In genomic region chr10:77518258-77518909, GRCh38 we compare ENCODE assay signal across 15 cellular contexts.
DNase-seq lines count a peak whose midpoint lies in the region; ATAC-seq and TF ChIP-seq lines count a peak whose summit lies in the region.
"Had no signal": no experiment of that assay in that cellular context is flagged by ENCODE, and none has a peak within 500 bp of the region (broad histone marks: within the 10 kb centered on the region; RNA-seq: fewer than 3 reads in every experiment).

No MANE protein-coding gene starts in this region.

- CTCF ChIA-PET in PC-3 (lab: Charles Lee): no interaction called here

- no peaks in the 10 kb centered on the region for H3K9me2 ChIP-seq in PC-3 (replicated peaks; ENCODE audit: low read length)

- H3F3A ChIP-seq in PC-3 (ENCODE audit: low read length, unreplicated experiment): peaks cover 19% of the 10 kb centered on the region

- peak overlapping the region; percentile 4; the same call in 1 of the 2 replicates for H3K4me2 ChIP-seq in PC-3 (ENCODE audit: low read length)
- H3K4me2 ChIP-seq: BLaER1 had no signal

- intact Hi-C loops in PC-3 (cut with micrococcal nuclease): no loop called here

- peaks cover 57% of the 10 kb centered on the region for H3K79me2 ChIP-seq in PC-3 (ENCODE audit: low read length)

- H3K27ac ChIP-seq in PC-3 (ENCODE audit: low read length) (no peak overlapping the region), skeletal muscle tissue (ENCODE audit: low read depth, low read length) (peak overlapping the region; percentile 46)
- H3K27ac ChIP-seq: 22Rv1, BLaER1, GM23248 had no signal

- H3K27me3 ChIP-seq in PC-3 (ENCODE audit: low read length) (no peaks in the 10 kb centered on the region), skeletal muscle tissue (ENCODE audit: control insufficient read depth in 3 of 3, insufficient read depth in 3 of 3, low read length in 3 of 3) (no peaks in the 10 kb centered on the region)
- H3K27me3 ChIP-seq: BLaER1 had no signal

- peak; percentile 46 for DNase-seq in A172 (ENCODE audit: low spot score)
- DNase-seq in PC-3: peak; percentile 71
- DNase-seq in left lobe of liver (ENCODE audit: low spot score): no peak
- no peak for DNase-seq in NCI-H345 treated with DMSO at 0.1 percent for 48 hours (lab: John Stamatoyannopoulos, UW; ENCODE audit: unreplicated experiment)
- no peak for DNase-seq in NCI-H526 (lab: John Stamatoyannopoulos, UW)
- DNase-seq: AML-193; CD4-positive, CD25-positive, alpha-beta regulatory T cell; DMS53; GF-D8; GM23248 had no signal

- H3K9ac ChIP-seq in PC-3 (ENCODE audit: low read length) (no peak overlapping the region), skeletal muscle tissue (ENCODE audit: low read depth in 1 of 3, low read length in 3 of 3) (no peak overlapping the region)
- H3K9ac ChIP-seq: BLaER1, GM23248 had no signal

- H2AFZ ChIP-seq in PC-3 (ENCODE audit: low read length): no peak overlapping the region
- H2AFZ ChIP-seq: GM23248 had no signal

- H3K4me1 ChIP-seq in PC-3 (ENCODE audit: insufficient read depth, low read length) (peaks cover 44% of the 10 kb centered on the region), skeletal muscle tissue (ENCODE audit: control insufficient read depth in 3 of 3, insufficient read depth in 3 of 3, low read length in 3 of 3) (peaks cover 20 to 66% (median 38%) of the 10 kb centered on the region in 3 donors)

- H3K9me3 ChIP-seq in PC-3 (ENCODE audit: low read length) (no peaks in the 10 kb centered on the region), skeletal muscle tissue (ENCODE audit: control insufficient read depth in 3 of 3, low read length in 3 of 3) (no peaks in the 10 kb centered on the region)
- H3K9me3 ChIP-seq: BLaER1 had no signal

- no peak for TF ChIP-seq CTCF in PC-3 (conservative IDR thresholded peaks at IDR 0.05; ENCODE audit: low read depth, low read length)

- H3K4me3 ChIP-seq in PC-3 (ENCODE audit: low read length) (no peak overlapping the region), skeletal muscle tissue (ENCODE audit: low read length in 3 of 3) (peak overlapping the region in 1 of 3 donors; percentile 35)
- H3K4me3 ChIP-seq: BLaER1, GM23248 had no signal

- no TSS peak for BruUV-seq in PC-3 (replicated peaks; lab: Mats Ljungman, UMichigan)

- ATAC-seq in PC-3 (peak; percentile 1; the same call in 1 of the 2 replicates), left lobe of liver (peak; percentile 13), HG03175 (IDR thresholded peaks at IDR 0.05; ENCODE audit: unreplicated experiment) (no peak)
- ATAC-seq: HCT116 had no signal

- no peaks in the 10 kb centered on the region for H4K20me1 ChIP-seq in PC-3 (ENCODE audit: low read length)
- H4K20me1 ChIP-seq: BLaER1 had no signal

- H3K36me3 ChIP-seq in PC-3 (ENCODE audit: low read depth, low read length) (no peaks in the 10 kb centered on the region), skeletal muscle tissue (ENCODE audit: control insufficient read depth in 3 of 3, insufficient read depth in 3 of 3, low read length in 3 of 3) (no peaks in the 10 kb centered on the region)
- H3K36me3 ChIP-seq: BLaER1 had no signal

- POLR2A ChIA-PET in PC-3 (lab: Charles Lee; ENCODE audit: unreplicated experiment): no interaction called here

Comparison
In these comparisons a context has a peak if more than half of its experiments do, and no peak if none do; other contexts are left out.
1. DNase-seq: peak in A172 (single experiment) and PC-3 (single experiment); none in left lobe of liver (single experiment), NCI-H345 treated with DMSO at 0.1 percent for 48 hours (single experiment) and NCI-H526 (0 of 2).